Comparison of ENCODE assay signal across 8 cellular contexts in the genomic region with DNA sequence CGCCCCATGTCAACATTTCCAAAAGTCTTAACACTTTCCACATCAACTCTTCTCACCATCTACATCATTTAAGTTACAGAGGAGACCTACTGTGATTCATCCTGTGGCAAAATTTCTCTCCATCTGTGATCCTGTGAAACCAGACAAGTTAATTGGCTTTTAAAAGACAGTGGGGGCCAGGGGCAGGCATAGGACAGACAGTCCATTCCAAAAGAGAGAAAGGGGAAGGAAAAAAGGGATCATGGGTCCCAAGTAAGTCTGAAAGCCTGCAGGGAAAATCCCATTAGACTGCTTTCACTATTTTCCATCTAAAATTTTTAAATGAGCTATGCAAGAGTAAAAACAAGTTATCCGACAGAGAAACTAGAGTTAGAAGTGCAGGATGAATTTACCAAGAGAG.
A peak's percentile ranks its signal among the peaks of the same experiment; 100 is the strongest.
DNase-seq lines count a peak whose midpoint lies in the region; ATAC-seq, FAIRE-seq and TF ChIP-seq lines count a peak whose summit lies in the region.

No MANE protein-coding gene starts in this region.

- peaks cover 25% of the 10 kb centered on the region for H3K4me1 Mint-ChIP-seq in activated T-cell treated with anti-CD3 and anti-CD28 coated beads, Interleukin-2, amount 50 U/mL, for 24 hours (ENCODE audit: low read depth)

- no peaks in the 10 kb centered on the region for H3K9me1 ChIP-seq in endothelial cell of umbilical vein (replicated peaks; ENCODE audit: control insufficient read depth, extremely low read depth, insufficient read depth, low read length)

- H3K9me3 ChIP-seq in PC-9 (ENCODE audit: insufficient read depth, low read depth) = no peaks in the 10 kb centered on the region
- no peaks in the 10 kb centered on the region for H3K9me3 ChIP-seq in endothelial cell of umbilical vein (replicated peaks; ENCODE audit: control insufficient read depth, insufficient read depth, low read length)
- no peaks in the 10 kb centered on the region for H3K9me3 ChIP-seq in prostate gland

- POLR2A ChIA-PET in PC-9 (lab: Charles Lee; ENCODE audit: unreplicated experiment) (no interaction called here), endothelial cell of umbilical vein (lab: Charles Lee) (interaction anchor here (0.6 kb wide), 1 partner anchor 354 kb away, joined by 11 read pairs; no protein-coding TSS in a partner anchor)

- WGBS in prostate gland = 61% methylated on average over 2 of the region's 2 CpGs

- no peaks in the 10 kb centered on the region for H3K27me3 Mint-ChIP-seq in activated T-cell treated with anti-CD3 and anti-CD28 coated beads, Interleukin-2, amount 50 U/mL, for 24 hours

- peak overlapping the region; percentile 87 for H3K27ac Mint-ChIP-seq in activated T-cell treated with anti-CD3 and anti-CD28 coated beads, Interleukin-2, amount 50 U/mL, for 24 hours

- no peak for TF ChIP-seq CTCF in PC-9 (conservative IDR thresholded peaks at IDR 0.05)
- no peak for TF ChIP-seq CTCF in endothelial cell of umbilical vein (IDR thresholded peaks at IDR 0.05; ENCODE audit: extremely low read depth in 1 of 2, insufficient read depth in 1 of 2, low read depth in 1 of 2, low read length in 2 of 2)
- TF ChIP-seq CTCF in prostate gland (IDR thresholded peaks at IDR 0.05) = no peak

- no peak overlapping the region for H3K9ac ChIP-seq in endothelial cell of umbilical vein (replicated peaks; ENCODE audit: extremely low read depth, insufficient read depth, low read length)

- H3K27me3 ChIP-seq in PC-9 (ENCODE audit: insufficient read depth, low read depth) (no peaks in the 10 kb centered on the region), endothelial cell of umbilical vein (ENCODE audit: control insufficient read depth in 2 of 2, insufficient read depth in 2 of 2, low read length in 2 of 2) (no peaks in the 10 kb centered on the region), prostate gland (replicated peaks; ENCODE audit: insufficient read depth) (no peaks in the 10 kb centered on the region)

- H3K9me3 Mint-ChIP-seq in activated T-cell treated with anti-CD3 and anti-CD28 coated beads, Interleukin-2, amount 50 U/mL, for 24 hours = no peaks in the 10 kb centered on the region

- H3K4me1 ChIP-seq in PC-9 (replicated peaks; ENCODE audit: insufficient read depth) (peaks cover 18% of the 10 kb centered on the region), endothelial cell of umbilical vein (ENCODE audit: control insufficient read depth, extremely low read depth, insufficient read depth, low read length) (peaks cover 12% of the 10 kb centered on the region), prostate gland (replicated peaks) (no peaks in the 10 kb centered on the region)

- H4K20me1 ChIP-seq in PC-9 (ENCODE audit: insufficient read depth) (no peaks in the 10 kb centered on the region; the same call in 1 of the 2 replicates), endothelial cell of umbilical vein (replicated peaks; ENCODE audit: control insufficient read depth, extremely low read depth, insufficient read depth, low read length) (no peaks in the 10 kb centered on the region)

- H2AFZ ChIP-seq in PC-9 (no peak overlapping the region; the same call in 1 of the 2 replicates), endothelial cell of umbilical vein (ENCODE audit: low read depth, low read length) (peak overlapping the region; percentile 95)

- no peak for DNase-seq in activated T-cell treated with anti-CD3 and anti-CD28 coated beads, Interleukin-2, amount 50 U/mL, for 24 hours
- no peak for DNase-seq in activated T-cell treated with anti-CD3 and anti-CD28 coated beads, Interleukin-2, amount 50 U/mL, for 1 hour
- DNase-seq in PC-9 (no peak), endothelial cell of umbilical vein (ENCODE audit: low read depth, low spot score) (no peak), prostate gland (ENCODE audit: low spot score) (no peak), A172 (ENCODE audit: low spot score) (no peak)

- ATAC-seq in GM18870 (IDR thresholded peaks at IDR 0.05; ENCODE audit: unreplicated experiment) (no peak), HG03095 (IDR thresholded peaks at IDR 0.05; ENCODE audit: unreplicated experiment) (no peak)

- H3K79me2 ChIP-seq in PC-9 (ENCODE audit: low read depth) = peaks cover 29% of the 10 kb centered on the region
- no peaks in the 10 kb centered on the region for H3K79me2 ChIP-seq in endothelial cell of umbilical vein (ENCODE audit: control insufficient read depth, insufficient read depth, low read length)

- dilution Hi-C loops in endothelial cell of umbilical vein (cut with MboI; ENCODE audit: extremely low pct_ligation_motif_present, low sequenced_read_pairs) = no loop called here

- H3K4me3 Mint-ChIP-seq in activated T-cell treated with anti-CD3 and anti-CD28 coated beads, Interleukin-2, amount 50 U/mL, for 24 hours = peak overlapping the region; percentile 91

- peaks cover 9% of the 10 kb centered on the region for H3K36me3 Mint-ChIP-seq in activated T-cell treated with anti-CD3 and anti-CD28 coated beads, Interleukin-2, amount 50 U/mL, for 24 hours (ENCODE audit: low read depth)

- H3F3A ChIP-seq in PC-9 (ENCODE audit: insufficient read depth, low read depth) = peaks cover 15% of the 10 kb centered on the region; the same call in 1 of the 2 replicates

- CTCF ChIA-PET in PC-9 (lab: Charles Lee) = interaction anchor here (0.5 to 1.9 kb wide), 4 partner anchors 29 to 180 kb away, joined by 3 to 8 read pairs (median 4); no protein-coding TSS in a partner anchor
- CTCF ChIA-PET in endothelial cell of umbilical vein (lab: Charles Lee) = interaction anchor here (0.7 to 3.0 kb wide), 25 partner anchors 9 to 355 kb away, joined by 3 to 44 read pairs (median 3); a partner anchor contains a TSS

- peak overlapping the region; percentile 70; the same call in 1 of the 2 replicates for H3K4me3 ChIP-seq in PC-9
- peak overlapping the region in 1 of 3 experiments; percentile 33 for H3K4me3 ChIP-seq in endothelial cell of umbilical vein (replicated peaks in 1 of 3; ENCODE audit: insufficient read depth in 1 of 3, low read depth in 1 of 3, low read length in 3 of 3)
- peak overlapping the region; percentile 93 to 97 for H3K4me3 ChIP-seq in prostate gland

- FAIRE-seq in endothelial cell of umbilical vein (lab: Jason Lieb, UNC) = no peak

- TF ChIP-seq POLR2A in endothelial cell of umbilical vein (IDR thresholded peaks at IDR 0.05; ENCODE audit: low read depth, low read length) (no peak), prostate gland (IDR thresholded peaks at IDR 0.05) (no peak)

- H3K4me2 ChIP-seq in PC-9 (peak overlapping the region; percentile 92), endothelial cell of umbilical vein (ENCODE audit: insufficient read depth, low read length) (peak overlapping the region; percentile 69)

- H3K9me2 ChIP-seq in PC-9 (ENCODE audit: insufficient read depth) = no peaks in the 10 kb centered on the region

- H3K27ac ChIP-seq in PC-9 (no peak overlapping the region), endothelial cell of umbilical vein (ENCODE audit: insufficient read depth, low read depth, low read length) (no peak overlapping the region), prostate gland (peak overlapping the region; percentile 78 to 83)

- BruUV-seq in PC-9 (replicated peaks; lab: Mats Ljungman, UMichigan) (no TSS peak), endothelial cell of umbilical vein (replicated peaks; lab: Mats Ljungman, UMichigan) (no TSS peak)

- intact Hi-C loops in PC-9 (cut with micrococcal nuclease; ENCODE audit: unreplicated experiment) (loop anchor here (1.0 to 10.0 kb wide), 6 partner anchors 160 to 803 kb away; a partner anchor contains a TSS), endothelial cell of umbilical vein (cut with micrococcal nuclease) (loop anchor here (1.0 to 5.0 kb wide), 4 partner anchors 120 to 375 kb away; a partner anchor contains a TSS), prostate gland (cut with DNase I) (loop anchor here (2.0 to 5.0 kb wide), 3 partner anchors 160 to 350 kb away; a partner anchor contains a TSS)

- H3K36me3 ChIP-seq in PC-9 (ENCODE audit: low read depth) (no peaks in the 10 kb centered on the region), endothelial cell of umbilical vein (ENCODE audit: control insufficient read depth in 2 of 2, extremely low read depth in 1 of 2, insufficient read depth in 2 of 2, low read length in 2 of 2) (no peaks in the 10 kb centered on the region), prostate gland (no peaks in the 10 kb centered on the region)

TF ChIP-seq in endothelial cell of umbilical vein, 7 proteins besides CTCF, POLR2A, EP300 and RAD21:
- TF ChIP-seq GATA2 (IDR thresholded peaks at IDR 0.05; ENCODE audit: insufficient read depth, insufficient read length, low read depth, low read length) (no peak), EZH2 (IDR thresholded peaks at IDR 0.05; ENCODE audit: borderline replicate concordance, low read depth, low read length, severe bottlenecking) (no peak), POLR2AphosphoS5 (IDR thresholded peaks at IDR 0.05; ENCODE audit: insufficient read depth, low read depth, low read length) (no peak), JUN (IDR thresholded peaks at IDR 0.05; ENCODE audit: borderline replicate concordance, insufficient read depth, insufficient read length, low read depth) (no peak), FOS (IDR thresholded peaks at IDR 0.05; ENCODE audit: borderline replicate concordance, insufficient read depth, low read length) (no peak), MYC (IDR thresholded peaks at IDR 0.05; ENCODE audit: low read depth, low read length) (no peak)
- TF ChIP-seq, protein P1, sequence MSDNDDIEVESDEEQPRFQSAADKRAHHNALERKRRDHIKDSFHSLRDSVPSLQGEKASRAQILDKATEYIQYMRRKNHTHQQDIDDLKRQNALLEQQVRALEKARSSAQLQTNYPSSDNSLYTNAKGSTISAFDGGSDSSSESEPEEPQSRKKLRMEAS (IDR thresholded peaks at IDR 0.05; ENCODE audit: insufficient read depth, insufficient read length) = no peak

Comparison
In these comparisons a context has a peak if more than half of its experiments do, and no peak if none do; other contexts are left out.
1. H3K27ac ChIP-seq: peak in prostate gland (2 of 2); none in PC-9 (single experiment) and endothelial cell of umbilical vein (single experiment).